Comparison of ENCODE assay signal across 1 cellular context in genomic region chr5:132829742-132830435, GRCh38.
TF ChIP-seq lines count a peak whose summit lies in the region.

No MANE protein-coding gene starts in this region.

TF ChIP-seq in HepG2, 621 proteins besides CTCF, POLR2A, EP300 and RAD21 (continued from another document and continues in another):
- TF ChIP-seq BCL3 (CRISPR knock-in tag; IDR thresholded peaks at IDR 0.05) (peak; percentile 59; the same call in 1 of the 2 replicates), SRF (IDR thresholded peaks at IDR 0.05; ENCODE audit: low read depth, low read length) (no peak), ZNF264 (CRISPR knock-in tag; IDR thresholded peaks at IDR 0.05) (0 out of 2 replicates have a peak, but pooled peaks have one; percentile 24), MXI1 (IDR thresholded peaks at IDR 0.05; ENCODE audit: borderline replicate concordance, low read depth, low read length) (no peak; the same call in 2 of the 3 replicates), ZNF891 (CRISPR knock-in tag; IDR thresholded peaks at IDR 0.05) (peak; percentile 45), ZNF766 (CRISPR knock-in tag; IDR thresholded peaks at IDR 0.05; ENCODE audit: borderline replicate concordance) (no peak; the same call in 1 of the 2 replicates), ZFP36L1 (CRISPR knock-in tag; IDR thresholded peaks at IDR 0.05) (no peak), ZNF296 (CRISPR knock-in tag; conservative IDR thresholded peaks at IDR 0.05) (no peak), HNRNPUL1 (IDR thresholded peaks at IDR 0.05; ENCODE audit: low read depth, low read length) (no peak), ZNF800 (CRISPR knock-in tag; IDR thresholded peaks at IDR 0.05) (no peak; the same call in 1 of the 2 replicates), KMT2B (CRISPR knock-in tag; IDR thresholded peaks at IDR 0.05) (no peak), FOSL2 (CRISPR knock-in tag; IDR thresholded peaks at IDR 0.05) (0 out of 2 replicates have a peak, but pooled peaks have one; percentile 15), ZNF512B (CRISPR knock-in tag; IDR thresholded peaks at IDR 0.05; ENCODE audit: borderline replicate concordance) (0 out of 2 replicates have a peak, but pooled peaks have one; percentile 26), ZUFSP (CRISPR knock-in tag; IDR thresholded peaks at IDR 0.05; ENCODE audit: borderline replicate concordance) (no peak), ZNF567 (CRISPR knock-in tag; IDR thresholded peaks at IDR 0.05; ENCODE audit: borderline replicate concordance) (no peak), ZNF672 (CRISPR knock-in tag; IDR thresholded peaks at IDR 0.05) (peak; percentile 43; the same call in 1 of the 2 replicates), SMAD9 (CRISPR knock-in tag; IDR thresholded peaks at IDR 0.05) (no peak), TMF1 (CRISPR knock-in tag; IDR thresholded peaks at IDR 0.05; ENCODE audit: low read depth) (peak; percentile 49; the same call in 1 of the 2 replicates), POGZ (CRISPR knock-in tag; IDR thresholded peaks at IDR 0.05) (no peak), HOXD1 (CRISPR knock-in tag; IDR thresholded peaks at IDR 0.05) (peak; percentile 85; the same call in 1 of the 2 replicates), KDM5B (CRISPR knock-in tag; IDR thresholded peaks at IDR 0.05; ENCODE audit: borderline replicate concordance) (peak; percentile 9), SRSF9 (IDR thresholded peaks at IDR 0.05; ENCODE audit: borderline replicate concordance, insufficient read depth, low read depth, low read length, poor library complexity, severe bottlenecking) (no peak), CC2D1A (CRISPR knock-in tag; IDR thresholded peaks at IDR 0.05) (no peak), KLF16 (CRISPR knock-in tag; IDR thresholded peaks at IDR 0.05) (0 out of 4 replicates have a peak, but pooled peaks of 1 of the 2 experiments have one; percentile 45), IRF2 (CRISPR knock-in tag; IDR thresholded peaks at IDR 0.05) (peak; percentile 21; the same call in 1 of the 2 replicates), JARID2 (CRISPR knock-in tag; IDR thresholded peaks at IDR 0.05; ENCODE audit: insufficient replicate concordance) (peak; percentile 27), SMARCC2 (IDR thresholded peaks at IDR 0.05) (no peak), AHR (CRISPR knock-in tag; IDR thresholded peaks at IDR 0.05) (no peak), SALL2 (CRISPR knock-in tag; IDR thresholded peaks at IDR 0.05) (no peak; the same call in none of the 2 replicates), AHDC1 (CRISPR knock-in tag; IDR thresholded peaks at IDR 0.05; ENCODE audit: borderline replicate concordance) (peak; percentile 30; the same call in 1 of the 2 replicates), ZNF256 (CRISPR knock-in tag; conservative IDR thresholded peaks at IDR 0.05) (0 out of 2 replicates have a peak, but pooled peaks have one; percentile 49), ZNF34 (CRISPR knock-in tag; IDR thresholded peaks at IDR 0.05; ENCODE audit: borderline replicate concordance) (no peak), THYN1 (CRISPR knock-in tag; IDR thresholded peaks at IDR 0.05; ENCODE audit: borderline replicate concordance, low read depth) (no peak), MLXIP (CRISPR knock-in tag; IDR thresholded peaks at IDR 0.05; ENCODE audit: borderline replicate concordance) (no peak), CBX2 (IDR thresholded peaks at IDR 0.05; ENCODE audit: low read depth, low read length) (no peak), CBX2 (CRISPR knock-in tag; IDR thresholded peaks at IDR 0.05; ENCODE audit: low read depth) (no peak), ZBTB44 (CRISPR knock-in tag; IDR thresholded peaks at IDR 0.05) (no peak), ZNF780A (CRISPR knock-in tag; IDR thresholded peaks at IDR 0.05) (0 out of 2 replicates have a peak, but pooled peaks have one; percentile 49), KDM6A (CRISPR knock-in tag; IDR thresholded peaks at IDR 0.05; ENCODE audit: low read depth) (no peak), MATR3 (CRISPR knock-in tag; IDR thresholded peaks at IDR 0.05) (no peak), HOXA5 (CRISPR knock-in tag; IDR thresholded peaks at IDR 0.05) (peak; percentile 58; the same call in 1 of the 2 replicates), SPEN (CRISPR knock-in tag; IDR thresholded peaks at IDR 0.05; ENCODE audit: low read depth) (peak; percentile 8; the same call in 1 of the 2 replicates), ZNF556 (CRISPR knock-in tag; IDR thresholded peaks at IDR 0.05; ENCODE audit: borderline replicate concordance) (0 out of 2 replicates have a peak, but pooled peaks have one; percentile 34), SNAPC2 (CRISPR knock-in tag; IDR thresholded peaks at IDR 0.05) (peak; percentile 56; the same call in 1 of the 2 replicates), ZNF598 (CRISPR knock-in tag; IDR thresholded peaks at IDR 0.05; ENCODE audit: borderline replicate concordance) (peak; percentile 77; the same call in 1 of the 2 replicates), ZKSCAN5 (CRISPR knock-in tag; IDR thresholded peaks at IDR 0.05) (0 out of 2 replicates have a peak, but pooled peaks have one; percentile 17), NBN (conservative IDR thresholded peaks at IDR 0.05) (no peak), ZNF367 (CRISPR knock-in tag; IDR thresholded peaks at IDR 0.05; ENCODE audit: borderline replicate concordance) (no peak; the same call in 1 of the 2 replicates)
